11 cellular contexts compared by ENCODE assay signal in genomic region chr2:213234641-213235040, GRCh38. TPM values are rescaled to one million over a fixed set of nuclear protein-coding genes. Genes with fewer than 3 reads are reported as not detected.
DNase-seq lines count a peak whose midpoint lies in the region; ATAC-seq lines count a peak whose summit lies in the region.
"Had no signal": no experiment of that assay in that cellular context is flagged by ENCODE, and none has a peak within 500 bp of the region (broad histone marks: within the 10 kb centered on the region; RNA-seq: fewer than 3 reads in every experiment).

No MANE protein-coding gene starts in this region.

- peaks cover 29% of the 10 kb centered on the region for H3K4me1 Mint-ChIP-seq in activated naive CD8-positive, alpha-beta T cell treated with anti-CD3 and anti-CD28 coated beads, Interleukin-2, amount 10 ng/mL, durations not matched to agents 7 days and 5 days
- peaks cover 39 to 67% (median 64%) of the 10 kb centered on the region in 3 donors for H3K4me1 Mint-ChIP-seq in naive B cell

- peaks cover 27% of the 10 kb centered on the region for H3F3A ChIP-seq in GM23248 (ENCODE audit: insufficient read depth)

- in situ Hi-C loops in GM23248 (cut with MboI), result no loop called here

- H3K27me3 ChIP-seq in BLaER1 treated with 17β-estradiol and CSF1 and Interleukin-3, amounts not matched to agents 10 nM and 100 nM, result no peaks in the 10 kb centered on the region
- H3K27me3 ChIP-seq in GM23248 (replicated peaks; ENCODE audit: insufficient read depth), result no peaks in the 10 kb centered on the region

- 0 out of 22 replicates have a peak, but pooled peaks cover 0 to 3% (median 0%) of the 10 kb centered on the region in 11 experiments for H3K9me3 ChIP-seq in BLaER1 treated with 17β-estradiol and CSF1 and Interleukin-3, amounts not matched to agents 10 nM and 100 nM (replicated peaks in 1 of 11)
- no peaks in the 10 kb centered on the region for H3K9me3 ChIP-seq in GM23248 (ENCODE audit: low read depth)
- H3K9me3 ChIP-seq: mucosa of descending colon had no signal

- no peaks in the 10 kb centered on the region for H3K9me3 Mint-ChIP-seq in activated naive CD8-positive, alpha-beta T cell treated with anti-CD3 and anti-CD28 coated beads, Interleukin-2, amount 10 ng/mL, durations not matched to agents 7 days and 5 days
- H3K9me3 Mint-ChIP-seq in naive B cell, result no peaks in the 10 kb centered on the region

- 96 to 100% methylated on average over 1 of the region's 1 CpG for WGBS in GM23248 (ENCODE audit: low coverage in 1 of 2, low lambda C conversion rate in 2 of 2, missing lambda C conversion rate in 2 of 2), 2 experiments

- H3K4me3 Mint-ChIP-seq in activated naive CD8-positive, alpha-beta T cell treated with anti-CD3 and anti-CD28 coated beads, Interleukin-2, amount 10 ng/mL, durations not matched to agents 7 days and 5 days, result no peak overlapping the region
- peak overlapping the region in 7 of 8 donors; percentile 41 to 75 (median 56) for H3K4me3 Mint-ChIP-seq in naive B cell

- H4K20me1 ChIP-seq in BLaER1 treated with 17β-estradiol and CSF1 and Interleukin-3, amounts not matched to agents 10 nM and 100 nM, result no peaks in the 10 kb centered on the region
- H4K20me1 ChIP-seq in GM23248 (ENCODE audit: insufficient read depth), result no peaks in the 10 kb centered on the region

- H3K27ac Mint-ChIP-seq in activated naive CD8-positive, alpha-beta T cell treated with anti-CD3 and anti-CD28 coated beads, Interleukin-2, amount 10 ng/mL, durations not matched to agents 7 days and 5 days, result peak overlapping the region; percentile 5
- peak overlapping the region; percentile 30 to 94 (median 80) for H3K27ac Mint-ChIP-seq in naive B cell

- H3K36me3 Mint-ChIP-seq in activated naive CD8-positive, alpha-beta T cell treated with anti-CD3 and anti-CD28 coated beads, Interleukin-2, amount 10 ng/mL, durations not matched to agents 7 days and 5 days, result no peaks in the 10 kb centered on the region
- no peaks in the 10 kb centered on the region for H3K36me3 Mint-ChIP-seq in naive B cell

- H3K4me3 ChIP-seq in BLaER1 treated with 17β-estradiol and CSF1 and Interleukin-3, amounts not matched to agents 10 nM and 100 nM, result peak overlapping the region in 1 of 10 experiments; percentile 14; a peak in 1 of 20 replicates
- H3K4me3 ChIP-seq in GM23248, result no peak overlapping the region
- H3K4me3 ChIP-seq: mucosa of descending colon had no signal

- no peaks in the 10 kb centered on the region for H3K79me2 ChIP-seq in GM23248 (ENCODE audit: insufficient read depth)

- H3K27ac ChIP-seq in BLaER1 treated with 17β-estradiol and CSF1 and Interleukin-3, amounts not matched to agents 10 nM and 100 nM, result peak overlapping the region in 3 of 11 experiments; percentile 17 to 33 (median 23); a peak in 4 of 22 replicates
- no peak overlapping the region for H3K27ac ChIP-seq in GM23248

- no peaks in the 10 kb centered on the region for H3K36me3 ChIP-seq in BLaER1 treated with 17β-estradiol and CSF1 and Interleukin-3, amounts not matched to agents 10 nM and 100 nM
- no peaks in the 10 kb centered on the region for H3K36me3 ChIP-seq in GM23248 (ENCODE audit: low read depth)

- DNase-seq in GM23248 (no peak), naive B cell (no peak), NCI-H510A treated with DMSO at 0.1 percent for 48 hours (lab: John Stamatoyannopoulos, UW) (no peak), glomerular visceral epithelial cell (ENCODE audit: extremely low spot score) (no peak)
- no peak for DNase-seq in activated naive CD8-positive, alpha-beta T cell treated with anti-CD3 and anti-CD28 coated beads, Interleukin-2, amount 10 ng/mL, durations not matched to agents 7 days and 5 days
- DNase-seq: mucosa of descending colon; NCI-H2227 treated with DMSO at 0.1 percent for 48 hours; stimulated activated CD4-positive, alpha-beta T cell treated with anti-CD3 and anti-CD28 coated beads, Interleukin-2, amount 100 ng/mL, for 24 hours had no signal

- H2AFZ ChIP-seq in GM23248, result peak overlapping the region; percentile 13; the same call in 1 of the 2 replicates

- no peak for ATAC-seq in activated naive CD8-positive, alpha-beta T cell treated with anti-CD3 and anti-CD28 coated beads, Interleukin-2, amount 10 ng/mL, durations not matched to agents 7 days and 5 days (ENCODE audit: low read depth)
- ATAC-seq in naive B cell (ENCODE audit: low read depth in 2 of 2) (no peak), HG03196 (IDR thresholded peaks at IDR 0.05; ENCODE audit: unreplicated experiment) (no peak), esophagus mucosa (no peak)
- ATAC-seq: mucosa of descending colon had no signal

- peak overlapping the region in 2 of 11 experiments; percentile 9 to 53; a peak in 1 of 22 replicates for H3K9ac ChIP-seq in BLaER1 treated with 17β-estradiol and CSF1 and Interleukin-3, amounts not matched to agents 10 nM and 100 nM
- H3K9ac ChIP-seq in GM23248, result no peak overlapping the region

- H3K27me3 Mint-ChIP-seq in activated naive CD8-positive, alpha-beta T cell treated with anti-CD3 and anti-CD28 coated beads, Interleukin-2, amount 10 ng/mL, durations not matched to agents 7 days and 5 days, result peaks cover 24% of the 10 kb centered on the region
- no peaks in the 10 kb centered on the region for H3K27me3 Mint-ChIP-seq in naive B cell

- no peaks in the 10 kb centered on the region for H3K9me2 ChIP-seq in GM23248 (ENCODE audit: insufficient read depth)

- POLR2A ChIA-PET in activated naive CD8-positive, alpha-beta T cell treated with anti-CD3 and anti-CD28 coated beads, Interleukin-2, amount 10 ng/mL, durations not matched to agents 7 days and 5 days (lab: Charles Lee), result no interaction called here

- H3K4me1 ChIP-seq in BLaER1 treated with 17β-estradiol and CSF1 and Interleukin-3, amounts not matched to agents 10 nM and 100 nM, result peaks cover 16 to 78% (median 51%) of the 10 kb centered on the region in 10 experiments
- H3K4me1 ChIP-seq in GM23248 (ENCODE audit: insufficient read depth), result peaks cover 34% of the 10 kb centered on the region

- peak overlapping the region in 8 of 11 experiments; percentile 44 to 91 (median 70); a peak in 16 of 22 replicates for H3K4me2 ChIP-seq in BLaER1 treated with 17β-estradiol and CSF1 and Interleukin-3, amounts not matched to agents 10 nM and 100 nM
- no peak overlapping the region for H3K4me2 ChIP-seq in GM23248 (ENCODE audit: unreplicated experiment)

RNA-seq across cellular contexts. Expression of gene SPAG16, which starts 49.6 kb away (rescaled TPM):
- 25.4 and 28.9 TPM in 2 replicates for total RNA-seq in GM23248 (2014; rRNA removed; shearing (Covaris generic))
- 27.7 and 30.7 TPM in 2 replicates for polyA plus RNA-seq in GM23248 (2016; fragmentation: Nextera tagmentation; extraction: Ambion mirVana)
- 10 to 100 TPM; 10.9 to 12.6 TPM for total RNA-seq in activated naive CD8-positive, alpha-beta T cell treated with anti-CD3 and anti-CD28 coated beads, Interleukin-2, amount 10 ng/mL, durations not matched to agents 7 days and 5 days
- polyA plus RNA-seq in naive B cell (ENCODE audit: low read depth in 6 of 6), result 10 to 100 TPM in 5 of 6 donors, 1 to 10 TPM in 1; 8.4 to 19.7 (median 15.7) TPM
- total RNA-seq in esophagus mucosa, result 19.8 TPM
